Comparison of ENCODE assay signal across 9 cellular contexts in genomic region chr13:52851153-52851962, GRCh38. TPM values are rescaled to one million over a fixed set of nuclear protein-coding genes. Genes with fewer than 3 reads are reported as not detected.
DNase-seq lines count a peak whose midpoint lies in the region; ATAC-seq and TF ChIP-seq lines count a peak whose summit lies in the region.
"Had no signal": no experiment of that assay in that cellular context is flagged by ENCODE, and none has a peak within 500 bp of the region (broad histone marks: within the 10 kb centered on the region; RNA-seq: fewer than 3 reads in every experiment).

No MANE protein-coding gene starts in this region.

- H3K27ac Mint-ChIP-seq in brain = peak overlapping the region; percentile 77 to 98 (median 89)

- no peaks in the 10 kb centered on the region for H3K36me3 Mint-ChIP-seq in brain

- H3K27me3 Mint-ChIP-seq in brain = peaks cover 97% of the 10 kb centered on the region

- H2AFZ ChIP-seq in smooth muscle cell (ENCODE audit: low read depth) = peak overlapping the region; percentile 94

- peaks cover 11% of the 10 kb centered on the region for H3F3A ChIP-seq in smooth muscle cell (ENCODE audit: low read depth)

- H3K4me1 ChIP-seq in smooth muscle cell (ENCODE audit: low read depth) = peaks cover 16% of the 10 kb centered on the region

- ATAC-seq in GM18868 (IDR thresholded peaks at IDR 0.05; ENCODE audit: unreplicated experiment) (peak; percentile 84), HG03064 (IDR thresholded peaks at IDR 0.05; ENCODE audit: low read depth, unreplicated experiment) (peak; percentile 67)

- H3K9me3 ChIP-seq in smooth muscle cell (replicated peaks; ENCODE audit: low read depth) = no peaks in the 10 kb centered on the region

- no peaks in the 10 kb centered on the region for H3K79me2 ChIP-seq in smooth muscle cell (ENCODE audit: low read depth)

- POLR2A ChIA-PET in BJ (lab: Charles Lee) = no interaction called here

- peak overlapping the region; percentile 46 for H3K27ac ChIP-seq in smooth muscle cell (ENCODE audit: low read depth)

- whole genome bisulfite sequencing in smooth muscle cell (ENCODE audit: low lambda C conversion rate) = under 1% methylated on average over 60 of the region's 60 CpGs

- peak overlapping the region; percentile 94 for H3K4me2 ChIP-seq in smooth muscle cell

- H3K27me3 ChIP-seq in BJ (ENCODE audit: control insufficient read depth, insufficient read depth, low read length) (peaks cover 26% of the 10 kb centered on the region), smooth muscle cell (ENCODE audit: low read depth) (peaks cover 42% of the 10 kb centered on the region)

- no peaks in the 10 kb centered on the region for H4K20me1 ChIP-seq in smooth muscle cell (ENCODE audit: low read depth)

- H3K4me3 Mint-ChIP-seq in brain = peak overlapping the region; percentile 85 to 96 (median 87)

- peaks cover 47% of the 10 kb centered on the region for H3K4me1 Mint-ChIP-seq in brain

- peak overlapping the region; percentile 13 for H3K9ac ChIP-seq in smooth muscle cell (ENCODE audit: low read depth)

- CTCF ChIA-PET in BJ (lab: Yijun Ruan, JAX) = interaction anchor here (0.8 to 1.4 kb wide), 2 partner anchors 11 to 300 kb away, joined by 3 to 4 read pairs; no protein-coding TSS in a partner anchor

- TF ChIP-seq CTCF in BJ (IDR thresholded peaks at IDR 0.05; ENCODE audit: insufficient read depth, low read depth, low read length) = peak; percentile 15; the same call in 1 of the 2 replicates
- TF ChIP-seq CTCF in brain (conservative IDR thresholded peaks at IDR 0.05) = no peak
- no peak for TF ChIP-seq CTCF in smooth muscle cell (IDR thresholded peaks at IDR 0.05; ENCODE audit: borderline replicate concordance, insufficient read depth, poor library complexity, severe bottlenecking)

- no peaks in the 10 kb centered on the region for H3K36me3 ChIP-seq in BJ (ENCODE audit: control insufficient read depth, insufficient read depth, low read length)
- H3K36me3 ChIP-seq in smooth muscle cell (ENCODE audit: low read depth) = no peaks in the 10 kb centered on the region

- H3K4me3 ChIP-seq in BJ (ENCODE audit: low read depth, low read length) = peak overlapping the region; percentile 52
- H3K4me3 ChIP-seq in smooth muscle cell = peak overlapping the region; percentile 81

- peaks cover 0 to 8% (median 0%) of the 10 kb centered on the region in 5 experiments for H3K9me3 Mint-ChIP-seq in brain

- no peak for DNase-seq in BJ (ENCODE audit: low read depth)
- DNase-seq in NCI-H510A (lab: John Stamatoyannopoulos, UW) = peak; percentile 21
- peak; percentile 77 for DNase-seq in islet precursor cell
- DNase-seq in smooth muscle cell (lab: John Stamatoyannopoulos, UW; ENCODE audit: unreplicated experiment) = peak; percentile 43
- DNase-seq in HPDE6-E6E7 (ENCODE audit: extremely low spot score) = no peak

RNA-seq across cellular contexts. Expression of gene PCDH8, which starts 2.9 kb away (rescaled TPM):
- polyA plus RNA-seq in BJ (2011; rRNA removed) (0.83 and 1.8 TPM in 2 replicates), brain (ENCODE audit: insufficient read depth, low read depth, low replicate concordance) (9.4 TPM), smooth muscle cell (2.1 TPM in 1 of 2 replicates, not detected in the other)
- 1.6 and 3.6 TPM in 2 replicates for polyA minus RNA-seq in BJ (2011; rRNA and poly(A)+ RNA removed)
- total RNA-seq in smooth muscle cell = 0.58 and 0.85 TPM in 2 replicates
- total RNA-seq: NCI-H460 had no signal

Comparison
In these comparisons a context has a peak if more than half of its experiments do, and no peak if none do; other contexts are left out.
1. DNase-seq: peak in NCI-H510A (single experiment), islet precursor cell (single experiment) and smooth muscle cell (single experiment); none in BJ (single experiment) and HPDE6-E6E7 (single experiment).